8 cellular contexts compared by ENCODE assay signal in the genomic region with DNA sequence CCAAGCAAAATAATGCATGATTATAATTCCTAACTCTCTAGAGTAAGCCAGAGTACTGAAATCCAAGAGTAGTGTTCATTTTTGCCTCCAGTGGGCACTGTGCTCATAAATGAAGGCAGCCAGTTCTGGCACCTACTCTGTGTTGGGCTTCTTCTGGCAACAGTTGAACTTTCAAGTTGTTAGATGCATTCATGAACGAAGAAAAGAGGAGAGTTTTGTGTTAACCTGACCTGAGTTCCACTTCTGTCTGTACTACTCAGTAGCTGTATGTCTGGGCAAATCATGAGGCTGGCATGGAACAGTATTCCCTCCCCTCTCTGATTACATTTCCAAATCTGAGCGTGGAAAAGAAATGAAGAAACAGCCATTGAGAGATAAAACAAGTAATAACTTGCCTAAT. TPM values are rescaled to one million over a fixed set of nuclear protein-coding genes. Genes with fewer than 3 reads are reported as not detected.
A peak's percentile ranks its signal among the peaks of the same experiment; 100 is the strongest.
DNase-seq lines count a peak whose midpoint lies in the region; ATAC-seq, FAIRE-seq and TF ChIP-seq lines count a peak whose summit lies in the region.

No MANE protein-coding gene starts in this region.

- no peak overlapping the region for H3K4me3 ChIP-seq in AG09309 (ENCODE audit: control insufficient read depth, low read depth, low read length)
- no peak overlapping the region for H3K4me3 ChIP-seq in esophagus muscularis mucosa
- no peak overlapping the region for H3K4me3 ChIP-seq in pancreas

- H3K4me1 Mint-ChIP-seq in activated T-cell treated with anti-CD3 and anti-CD28 coated beads, Interleukin-2, amount 50 U/mL, for 72 hours (ENCODE audit: low read depth), result no peaks in the 10 kb centered on the region

- TF ChIP-seq CTCF in AG09309 (IDR thresholded peaks at IDR 0.05; ENCODE audit: control insufficient read depth, insufficient read depth, low read depth, low read length, missing control alignments) (peak; percentile 71), esophagus muscularis mucosa (IDR thresholded peaks at IDR 0.05) (peak; percentile 62 to 70 (median 63)), pancreas (IDR thresholded peaks at IDR 0.05) (peak in 2 of 4 donors; percentile 10 to 20)

- no peak for DNase-seq in AG09309 (ENCODE audit: low read depth)
- DNase-seq in NCI-H1694 (lab: John Stamatoyannopoulos, UW), result peak; percentile 35
- peak; percentile 78 for DNase-seq in esophagus muscularis mucosa (ENCODE audit: extremely low spot score)
- no peak for DNase-seq in pancreas
- no peak for DNase-seq in HuH-7 (ENCODE audit: low spot score)
- DNase-seq in activated T-cell treated with anti-CD3 and anti-CD28 coated beads, Interleukin-2, amount 50 U/mL, for 72 hours, result no peak

- TF ChIP-seq POLR2A in esophagus muscularis mucosa (IDR thresholded peaks at IDR 0.05; ENCODE audit: low read depth), result no peak

- peaks cover 0 to 4% (median 0%) of the 10 kb centered on the region in 4 donors for H3K4me1 ChIP-seq in esophagus muscularis mucosa
- no peaks in the 10 kb centered on the region for H3K4me1 ChIP-seq in pancreas

- no peak for TF ChIP-seq EP300 in esophagus muscularis mucosa (IDR thresholded peaks at IDR 0.05)

- no peaks in the 10 kb centered on the region for H3K27me3 Mint-ChIP-seq in activated T-cell treated with anti-CD3 and anti-CD28 coated beads, Interleukin-2, amount 50 U/mL, for 72 hours (ENCODE audit: low read depth)

- H3K27ac Mint-ChIP-seq in activated T-cell treated with anti-CD3 and anti-CD28 coated beads, Interleukin-2, amount 50 U/mL, for 72 hours, result no peak overlapping the region

- H3K4me3 Mint-ChIP-seq in activated T-cell treated with anti-CD3 and anti-CD28 coated beads, Interleukin-2, amount 50 U/mL, for 72 hours, result no peak overlapping the region

- H3K27ac ChIP-seq in esophagus muscularis mucosa (replicated peaks in 1 of 4), result no peak overlapping the region
- H3K27ac ChIP-seq in pancreas, result no peak overlapping the region

- no peaks in the 10 kb centered on the region for H3K36me3 Mint-ChIP-seq in activated T-cell treated with anti-CD3 and anti-CD28 coated beads, Interleukin-2, amount 50 U/mL, for 72 hours (ENCODE audit: insufficient read depth in 2 of 2)

- intact Hi-C loops in esophagus muscularis mucosa (cut with DNase I) (no loop called here), pancreas (cut with DNase I) (no loop called here)

- H3K9me3 ChIP-seq in esophagus muscularis mucosa (no peaks in the 10 kb centered on the region), pancreas (no peaks in the 10 kb centered on the region)

- 50% methylated on average over 2 of the region's 2 CpGs for WGBS in esophagus muscularis mucosa
- 47 to 57% methylated on average over 2 of the region's 2 CpGs for WGBS in pancreas, 2 donors

- ATAC-seq in GM19324 (IDR thresholded peaks at IDR 0.05; ENCODE audit: low FRiP score, unreplicated experiment) (peak; percentile 62), pancreas (peak in 3 of 4 donors; percentile 58 to 65 (median 60)), GM21723 (IDR thresholded peaks at IDR 0.05; ENCODE audit: unreplicated experiment) (no peak)
- no peak for ATAC-seq in activated T-cell treated with anti-CD3 and anti-CD28 coated beads, Interleukin-2, amount 50 U/mL, for 72 hours (replicated peaks in 1 of 2)

- no peaks in the 10 kb centered on the region for H3K9me3 Mint-ChIP-seq in activated T-cell treated with anti-CD3 and anti-CD28 coated beads, Interleukin-2, amount 50 U/mL, for 72 hours

- H3K27me3 ChIP-seq in esophagus muscularis mucosa, result peaks cover 0 to 5% (median 0%) of the 10 kb centered on the region in 4 donors
- peaks cover 0 to 3% (median 0%) of the 10 kb centered on the region in 4 donors for H3K27me3 ChIP-seq in pancreas

- H3K36me3 ChIP-seq in esophagus muscularis mucosa (no peaks in the 10 kb centered on the region), pancreas (no peaks in the 10 kb centered on the region)

- no peak for FAIRE-seq in pancreas (lab: Jason Lieb, UNC)

RNA-seq across cellular contexts. Expression of a gene that starts 20.3 kb away (rescaled TPM):
- 1 to 10 TPM; 4.1 to 9.6 (median 8.0) TPM for total RNA-seq in esophagus muscularis mucosa
- total RNA-seq in pancreas, result 1 to 10 TPM in 3 of 6 donors, under 1 TPM in 3; 0.37 to 6.8 (median 1.3) TPM
- polyA plus RNA-seq in pancreas, result 1 to 10 TPM in 1 of 2 donors, under 1 TPM in 1; 0.91 to 1.6 TPM
- under 1 TPM in 1 of 2 donors, not detected in 1; 0.21 TPM for total RNA-seq in activated T-cell treated with anti-CD3 and anti-CD28 coated beads, Interleukin-2, amount 50 U/mL, for 72 hours

Comparison
In these comparisons a context has a peak if more than half of its experiments do, and no peak if none do; other contexts are left out.
1. DNase-seq: peak in NCI-H1694 (single experiment) and esophagus muscularis mucosa (single experiment); none in AG09309 (single experiment), pancreas (0 of 6), HuH-7 (single experiment) and activated T-cell treated with anti-CD3 and anti-CD28 coated beads, Interleukin-2, amount 50 U/mL, for 72 hours (0 of 2).
2. ATAC-seq: peak in GM19324 (single experiment) and pancreas (3 of 4); none in GM21723 (single experiment) and activated T-cell treated with anti-CD3 and anti-CD28 coated beads, Interleukin-2, amount 50 U/mL, for 72 hours (0 of 2).